10 cellular contexts compared by ENCODE assay signal in the genomic region with DNA sequence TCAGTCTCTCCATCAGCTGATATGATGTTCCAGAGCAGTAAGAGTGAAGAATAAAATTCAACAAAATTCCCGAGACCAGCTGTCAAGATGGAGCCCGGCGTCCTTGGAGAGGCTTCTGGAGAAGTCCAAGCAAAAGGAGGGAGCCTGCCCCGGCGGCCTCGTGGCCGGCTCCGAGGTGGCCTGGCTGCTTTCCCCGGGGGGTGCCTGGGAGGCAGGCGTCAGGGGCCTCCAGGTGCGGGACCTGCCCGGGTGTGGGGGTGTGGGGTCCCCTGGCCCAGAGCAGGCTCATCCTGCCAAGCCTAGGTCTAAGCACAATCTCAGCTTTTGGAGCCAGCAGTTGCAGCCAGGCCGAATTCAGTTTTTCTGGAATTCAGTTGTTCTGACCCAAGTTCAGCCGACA.
"Had no signal": no experiment of that assay in that cellular context is flagged by ENCODE, and none has a peak within 500 bp of the region (broad histone marks: within the 10 kb centered on the region; RNA-seq: fewer than 3 reads in every experiment).

No MANE protein-coding gene starts in this region.

- H3K36me3 ChIP-seq: HAP-1 had no signal

- H3K27ac ChIP-seq: GM23248 had no signal

- H3K4me2 ChIP-seq: GM23338 had no signal

- H3K9ac ChIP-seq: GM23248 had no signal

- FAIRE-seq: H1, H54 had no signal

- H3K4me3 ChIP-seq: GM23248, GM23338, HAP-1 had no signal

- ATAC-seq: GM23338, HCT116 had no signal

- H3K9me3 ChIP-seq: HAP-1 had no signal

- H2AFZ ChIP-seq: GM23248, GM23338 had no signal

- DNase-seq: GM23248, GOT3, H9, HCEC 1CT, HFFc6 had no signal

- H3K4me1 ChIP-seq: HAP-1 had no signal
